In the genomic region with DNA sequence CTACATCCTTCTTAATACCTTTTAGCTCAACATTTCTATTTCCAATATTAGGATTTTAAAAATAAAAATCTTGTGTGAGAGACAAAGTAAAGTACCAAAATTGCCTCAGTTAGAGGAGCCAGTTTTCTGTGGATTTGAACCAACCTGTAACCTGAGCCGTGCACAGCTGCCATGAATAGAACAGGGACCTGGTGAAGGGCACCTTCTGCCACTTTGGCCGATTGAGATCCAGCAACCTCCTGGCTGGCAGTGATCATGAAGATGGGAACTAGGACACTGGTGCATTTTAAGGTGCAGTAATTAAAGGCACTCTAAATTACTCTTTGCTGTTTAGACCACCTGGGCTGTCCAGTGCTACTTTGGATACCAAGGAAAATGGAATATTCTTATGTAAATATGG, we compare ENCODE assay signal across 17 cellular contexts. TPM values are rescaled to one million over a fixed set of nuclear protein-coding genes. Genes with fewer than 3 reads are reported as not detected.
A peak's percentile ranks its signal among the peaks of the same experiment; 100 is the strongest.
DNase-seq lines count a peak whose midpoint lies in the region; ATAC-seq and TF ChIP-seq lines count a peak whose summit lies in the region.
"Had no signal": no experiment of that assay in that cellular context is flagged by ENCODE, and none has a peak within 500 bp of the region (broad histone marks: within the 10 kb centered on the region; RNA-seq: fewer than 3 reads in every experiment).

No MANE protein-coding gene starts in this region.

- H3K9me3 ChIP-seq in skeletal muscle tissue (ENCODE audit: control insufficient read depth in 3 of 3, low read length in 3 of 3), result no peaks in the 10 kb centered on the region
- no peaks in the 10 kb centered on the region for H3K9me3 ChIP-seq in right lobe of liver
- H3K9me3 ChIP-seq: thoracic aorta had no signal

- H3K27me3 ChIP-seq in skeletal muscle tissue (ENCODE audit: control insufficient read depth in 3 of 3, insufficient read depth in 3 of 3, low read length in 3 of 3), result no peaks in the 10 kb centered on the region
- H3K27me3 ChIP-seq in right lobe of liver, result no peaks in the 10 kb centered on the region

- H3K4me3 Mint-ChIP-seq in chondrocyte (ENCODE audit: unreplicated experiment), result no peak overlapping the region
- H3K4me3 Mint-ChIP-seq: activated CD8-positive, alpha-beta T cell treated with anti-CD3 and anti-CD28 coated beads, Interleukin-2, amount 10 ng/mL, durations not matched to agents 7 days and 5 days; activated naive CD8-positive, alpha-beta T cell treated with anti-CD3 and anti-CD28 coated beads, Interleukin-2, amount 10 ng/mL, durations not matched to agents 7 days and 5 days; brain; CD14-positive monocyte; naive thymus-derived CD4-positive, alpha-beta T cell had no signal

- H3K9me3 Mint-ChIP-seq in chondrocyte (ENCODE audit: low read depth), result peaks cover 3% of the 10 kb centered on the region
- H3K9me3 Mint-ChIP-seq: activated naive CD8-positive, alpha-beta T cell treated with anti-CD3 and anti-CD28 coated beads, Interleukin-2, amount 10 ng/mL, durations not matched to agents 7 days and 5 days; naive thymus-derived CD4-positive, alpha-beta T cell had no signal

- ATAC-seq in right lobe of liver (no peak), GM19467 (IDR thresholded peaks at IDR 0.05; ENCODE audit: unreplicated experiment) (no peak)
- ATAC-seq: activated CD8-positive, alpha-beta T cell treated with anti-CD3 and anti-CD28 coated beads, Interleukin-2, amount 10 ng/mL, durations not matched to agents 7 days and 5 days; naive thymus-derived CD4-positive, alpha-beta T cell had no signal

- no peaks in the 10 kb centered on the region for H3K27me3 Mint-ChIP-seq in chondrocyte (ENCODE audit: low read depth)
- H3K27me3 Mint-ChIP-seq: activated naive CD8-positive, alpha-beta T cell treated with anti-CD3 and anti-CD28 coated beads, Interleukin-2, amount 10 ng/mL, durations not matched to agents 7 days and 5 days; brain; naive thymus-derived CD4-positive, alpha-beta T cell had no signal

- intact Hi-C loops in right lobe of liver (cut with DNase I), result no loop called here

- H3K4me3 ChIP-seq in skeletal muscle tissue (ENCODE audit: low read length in 3 of 3) (peak overlapping the region in 2 of 3 donors; percentile 30), right lobe of liver (no peak overlapping the region)
- H3K4me3 ChIP-seq: thoracic aorta had no signal

- H3K27ac Mint-ChIP-seq in chondrocyte (ENCODE audit: unreplicated experiment), result peak overlapping the region; percentile 17
- H3K27ac Mint-ChIP-seq: activated CD8-positive, alpha-beta T cell treated with anti-CD3 and anti-CD28 coated beads, Interleukin-2, amount 10 ng/mL, durations not matched to agents 7 days and 5 days; activated naive CD8-positive, alpha-beta T cell treated with anti-CD3 and anti-CD28 coated beads, Interleukin-2, amount 10 ng/mL, durations not matched to agents 7 days and 5 days had no signal

- TF ChIP-seq POLR2A in right lobe of liver (IDR thresholded peaks at IDR 0.05), result no peak

- H3K4me1 ChIP-seq in skeletal muscle tissue (ENCODE audit: control insufficient read depth in 3 of 3, insufficient read depth in 3 of 3, low read length in 3 of 3) (peaks cover 57 to 67% (median 58%) of the 10 kb centered on the region in 3 donors), right lobe of liver (peaks cover 0 to 34% (median 16%) of the 10 kb centered on the region in 4 donors)

- WGBS in right lobe of liver (ENCODE audit: insufficient coverage, low coverage, low lambda C conversion rate, missing lambda C conversion rate), result 92% methylated on average over 2 of the region's 2 CpGs

- peak overlapping the region in 2 of 3 donors; percentile 33 to 40 for H3K9ac ChIP-seq in skeletal muscle tissue (ENCODE audit: low read depth in 1 of 3, low read length in 3 of 3)

- H3K36me3 Mint-ChIP-seq in chondrocyte (ENCODE audit: low read depth), result no peaks in the 10 kb centered on the region

- H3K36me3 ChIP-seq in skeletal muscle tissue (ENCODE audit: control insufficient read depth in 3 of 3, insufficient read depth in 3 of 3, low read length in 3 of 3), result no peaks in the 10 kb centered on the region
- no peaks in the 10 kb centered on the region for H3K36me3 ChIP-seq in right lobe of liver
- H3K36me3 ChIP-seq: thoracic aorta had no signal

- peaks cover 85% of the 10 kb centered on the region for H3K4me1 Mint-ChIP-seq in chondrocyte (ENCODE audit: low read depth)

- TF ChIP-seq CTCF in chondrocyte (IDR thresholded peaks at IDR 0.05) (no peak), right lobe of liver (IDR thresholded peaks at IDR 0.05) (no peak)

- DNase-seq in NCI-H2107 treated with DMSO at 0.1 percent for 48 hours (lab: John Stamatoyannopoulos, UW; ENCODE audit: unreplicated experiment) (peak; percentile 11), NCI-H2107 (lab: John Stamatoyannopoulos, UW) (no peak), NCI-H2029 treated with DMSO at 0.1 percent for 48 hours (lab: John Stamatoyannopoulos, UW) (peak; percentile 55), chondrocyte (ENCODE audit: low spot score) (no peak), Ammon's horn (ENCODE audit: low spot score) (no peak), right lobe of liver (no peak)
- DNase-seq: activated CD8-positive, alpha-beta T cell treated with anti-CD3 and anti-CD28 coated beads, Interleukin-2, amount 10 ng/mL, durations not matched to agents 7 days and 5 days; activated naive CD8-positive, alpha-beta T cell treated with anti-CD3 and anti-CD28 coated beads, Interleukin-2, amount 10 ng/mL, durations not matched to agents 7 days and 5 days; DMS79; HCEC 1CT; naive thymus-derived CD4-positive, alpha-beta T cell; NCI-H1930 had no signal

- H3K27ac ChIP-seq in skeletal muscle tissue (ENCODE audit: low read depth, low read length) (peak overlapping the region; percentile 66), right lobe of liver (no peak overlapping the region)
- H3K27ac ChIP-seq: thoracic aorta had no signal

RNA-seq across cellular contexts. Expression of gene TRAK1, which starts 34.3 kb away (rescaled TPM):
- total RNA-seq in chondrocyte, result 38.1 to 53.7 TPM (median 51.2 TPM) in 3 replicates
- total RNA-seq in skeletal muscle tissue, result 57.9 TPM
- total RNA-seq in right lobe of liver, result 10 to 100 TPM in 5 of 6 experiments, 1 to 10 TPM in 1; 9.5 to 16.4 (median 12.2) TPM

Comparison
In these comparisons a context has a peak if more than half of its experiments do, and no peak if none do; other contexts are left out.
1. DNase-seq: peak in NCI-H2107 treated with DMSO at 0.1 percent for 48 hours (single experiment) and NCI-H2029 treated with DMSO at 0.1 percent for 48 hours (single experiment); none in NCI-H2107 (single experiment), chondrocyte (single experiment), Ammon's horn (single experiment) and right lobe of liver (0 of 3).
2. H3K4me3 ChIP-seq: peak in skeletal muscle tissue (2 of 3); none in right lobe of liver (0 of 3).